18 cellular contexts compared by ENCODE assay signal in genomic region chr9:114905160-114905940, GRCh38. TPM values are rescaled to one million over a fixed set of nuclear protein-coding genes. Genes with fewer than 3 reads are reported as not detected.
DNase-seq lines count a peak whose midpoint lies in the region; ATAC-seq and TF ChIP-seq lines count a peak whose summit lies in the region.
"Had no signal": no experiment of that assay in that cellular context is flagged by ENCODE, and none has a peak within 500 bp of the region (broad histone marks: within the 10 kb centered on the region; RNA-seq: fewer than 3 reads in every experiment).

No MANE protein-coding gene starts in this region.

- H3K4me3 Mint-ChIP-seq in activated T-cell treated with anti-CD3 and anti-CD28 coated beads, Interleukin-2, amount 50 U/mL, for 72 hours: no peak overlapping the region
- H3K4me3 Mint-ChIP-seq in osteocyte (ENCODE audit: unreplicated experiment): no peak overlapping the region
- H3K4me3 Mint-ChIP-seq: dendritic cell treated with granulocyte-macrophage colony-stimulating factor and Interleukin-4, amounts not matched to agents 40 ng/mL and 50 ng/mL, for 4 days had no signal

- peak overlapping the region; percentile 14 for H3K27ac Mint-ChIP-seq in activated T-cell treated with anti-CD3 and anti-CD28 coated beads, Interleukin-2, amount 50 U/mL, for 72 hours
- H3K27ac Mint-ChIP-seq in osteocyte (ENCODE audit: unreplicated experiment): no peak overlapping the region
- H3K27ac Mint-ChIP-seq: dendritic cell treated with granulocyte-macrophage colony-stimulating factor and Interleukin-4, amounts not matched to agents 40 ng/mL and 50 ng/mL, for 4 days had no signal

- DNase-seq in activated T-cell treated with anti-CD3 and anti-CD28 coated beads, Interleukin-2, amount 50 U/mL, for 72 hours: no peak
- DNase-seq in activated T-cell treated with anti-CD3 and anti-CD28 coated beads for 4 hours (no peak), NCI-H1417 treated with DMSO at 0.1 percent for 48 hours (lab: John Stamatoyannopoulos, UW) (peak; percentile 51), NCI-H69 (lab: John Stamatoyannopoulos, UW) (peak; percentile 97), osteocyte (ENCODE audit: extremely low spot score, unreplicated experiment) (peak; percentile 5), NCI-H1092 (lab: John Stamatoyannopoulos, UW) (no peak), COLO829 (ENCODE audit: low spot score) (no peak), WERI-Rb-1 (no peak)
- DNase-seq: GDM1; pancreas; SIG-M5; stimulated activated CD4-positive, alpha-beta T cell treated with anti-CD3 and anti-CD28 coated beads, Interleukin-1b, Interleukin-23, amount 100 ng/mL, for 48 hours had no signal

- H3K9me3 Mint-ChIP-seq in activated T-cell treated with anti-CD3 and anti-CD28 coated beads, Interleukin-2, amount 50 U/mL, for 72 hours: peaks cover 0 to 1% of the 10 kb centered on the region in 2 donors
- no peaks in the 10 kb centered on the region for H3K9me3 Mint-ChIP-seq in osteocyte (ENCODE audit: unreplicated experiment)
- H3K9me3 Mint-ChIP-seq: dendritic cell treated with granulocyte-macrophage colony-stimulating factor and Interleukin-4, amounts not matched to agents 40 ng/mL and 50 ng/mL, for 4 days; T-helper 2 cell treated with Interferon-gamma antibody and Interleukin-4, amounts not matched to agents 5 μg/mL and 100 μg/mL, for 36 hours had no signal

- ATAC-seq in activated T-cell treated with anti-CD3 and anti-CD28 coated beads, Interleukin-2, amount 50 U/mL, for 72 hours (replicated peaks in 1 of 2): no peak
- ATAC-seq: GM12878, pancreas, sciatic nerve had no signal

- H3K36me3 ChIP-seq in WERI-Rb-1: no peaks in the 10 kb centered on the region
- H3K36me3 ChIP-seq: breast epithelium, pancreas had no signal

- no peak overlapping the region for H3K27ac ChIP-seq in WERI-Rb-1
- H3K27ac ChIP-seq: breast epithelium, pancreas had no signal

- H3K27me3 ChIP-seq in WERI-Rb-1 (ENCODE audit: insufficient read depth, low read depth, severe bottlenecking): no peaks in the 10 kb centered on the region
- H3K27me3 ChIP-seq: pancreas had no signal

- TF ChIP-seq CTCF in osteocyte (IDR thresholded peaks at IDR 0.05) (no peak), WERI-Rb-1 (IDR thresholded peaks at IDR 0.05; ENCODE audit: low read depth, low read length) (no peak)

- H3K4me3 ChIP-seq in WERI-Rb-1 (ENCODE audit: low read depth, low read length): no peak overlapping the region
- H3K4me3 ChIP-seq: breast epithelium, GM12878, pancreas had no signal

- peaks cover 36 to 71% of the 10 kb centered on the region in 2 donors for H3K36me3 Mint-ChIP-seq in activated T-cell treated with anti-CD3 and anti-CD28 coated beads, Interleukin-2, amount 50 U/mL, for 72 hours (ENCODE audit: insufficient read depth in 2 of 2)
- H3K36me3 Mint-ChIP-seq in osteocyte (ENCODE audit: unreplicated experiment): no peaks in the 10 kb centered on the region

- H3K4me1 Mint-ChIP-seq in activated T-cell treated with anti-CD3 and anti-CD28 coated beads, Interleukin-2, amount 50 U/mL, for 72 hours (ENCODE audit: low read depth): peaks cover 41% of the 10 kb centered on the region
- H3K4me1 Mint-ChIP-seq in osteocyte (ENCODE audit: unreplicated experiment): peaks cover 49% of the 10 kb centered on the region

- no peaks in the 10 kb centered on the region for H3K9me3 ChIP-seq in WERI-Rb-1 (ENCODE audit: severe bottlenecking)
- H3K9me3 ChIP-seq: breast epithelium, pancreas had no signal

- no peaks in the 10 kb centered on the region for H3K27me3 Mint-ChIP-seq in activated T-cell treated with anti-CD3 and anti-CD28 coated beads, Interleukin-2, amount 50 U/mL, for 72 hours (ENCODE audit: low read depth)
- H3K27me3 Mint-ChIP-seq in osteocyte (ENCODE audit: unreplicated experiment): no peaks in the 10 kb centered on the region
- H3K27me3 Mint-ChIP-seq: dendritic cell treated with granulocyte-macrophage colony-stimulating factor and Interleukin-4, amounts not matched to agents 40 ng/mL and 50 ng/mL, for 4 days had no signal

RNA-seq across cellular contexts. Expression of gene TNFSF8, which starts 25.0 kb away (rescaled TPM):
- 10 to 100 TPM; 84.2 to 99.5 TPM for total RNA-seq in activated T-cell treated with anti-CD3 and anti-CD28 coated beads, Interleukin-2, amount 50 U/mL, for 72 hours
- not detected in 2 replicates for total RNA-seq in osteocyte
- total RNA-seq: epithelial cell of proximal tubule had no signal

Comparison
In these comparisons a context has a peak if more than half of its experiments do, and no peak if none do; other contexts are left out.
1. DNase-seq: peak in NCI-H1417 treated with DMSO at 0.1 percent for 48 hours (single experiment), NCI-H69 (single experiment) and osteocyte (single experiment); none in activated T-cell treated with anti-CD3 and anti-CD28 coated beads, Interleukin-2, amount 50 U/mL, for 72 hours (0 of 2), activated T-cell treated with anti-CD3 and anti-CD28 coated beads for 4 hours (single experiment), NCI-H1092 (single experiment), COLO829 (single experiment) and WERI-Rb-1 (single experiment).
2. RNA of gene TNFSF8, which starts 25.0 kb away (total RNA-seq): 84.2 to 99.5 TPM in activated T-cell treated with anti-CD3 and anti-CD28 coated beads, Interleukin-2, amount 50 U/mL, for 72 hours; not detected in osteocyte; every median in the first group is over 10 times any median in the second.